In the genomic region with DNA sequence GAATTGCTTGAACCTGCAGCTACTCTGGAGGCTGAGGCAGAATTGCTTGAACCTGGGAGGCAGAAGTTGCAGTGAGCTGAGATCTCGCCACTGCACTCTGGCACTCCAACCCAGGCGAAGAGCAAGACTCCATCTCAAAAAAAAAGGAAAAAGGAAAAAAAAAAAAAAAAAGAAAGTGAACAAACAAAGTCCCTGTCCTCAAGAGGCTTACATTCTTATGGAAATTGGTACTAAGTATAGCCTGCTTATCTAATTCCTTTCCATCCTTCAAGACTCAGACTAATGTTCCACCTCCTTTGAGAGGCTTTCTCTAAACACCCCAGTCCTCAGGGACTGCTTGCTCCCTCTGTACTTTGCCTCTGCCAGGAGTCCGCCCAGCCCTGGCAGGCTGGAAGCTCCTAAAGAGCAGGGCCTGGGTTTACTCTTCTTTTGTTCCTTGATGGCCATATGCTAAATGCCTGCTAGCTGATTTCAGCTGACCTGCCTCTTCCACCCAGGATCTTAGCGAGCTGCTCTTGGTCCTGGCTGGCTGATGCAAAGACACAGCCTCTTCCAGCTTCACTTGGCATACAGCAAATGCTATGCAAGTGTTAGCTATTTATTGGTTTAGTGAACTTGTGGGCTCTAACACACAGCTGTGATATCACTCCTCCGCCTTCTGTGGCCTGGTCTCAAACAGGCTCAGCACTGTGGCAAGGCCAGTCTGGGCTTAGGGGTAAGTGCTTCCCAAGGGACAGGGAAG, we compare ENCODE assay signal across 8 cellular contexts. TPM values are rescaled to one million over a fixed set of nuclear protein-coding genes. Genes with fewer than 3 reads are reported as not detected.
DNase-seq lines count a peak whose midpoint lies in the region; ATAC-seq and TF ChIP-seq lines count a peak whose summit lies in the region.
"Had no signal": no experiment of that assay in that cellular context is flagged by ENCODE, and none has a peak within 500 bp of the region (broad histone marks: within the 10 kb centered on the region; RNA-seq: fewer than 3 reads in every experiment).

No MANE protein-coding gene starts in this region.

- peaks cover 71% of the 10 kb centered on the region for H3K4me1 Mint-ChIP-seq in chondrocyte (ENCODE audit: low read depth)
- peaks cover 20 to 33% of the 10 kb centered on the region in 2 donors for H3K4me1 Mint-ChIP-seq in natural killer cell treated with Interleukin-12 subunit alpha and Interleukin-12 subunit beta and Interleukin-15 and Interleukin-18, amount 100 ng/mL, for 72 hours (ENCODE audit: low read depth in 2 of 2)

- in situ Hi-C loops in KBM-7 (cut with MboI; ENCODE audit: low pct_unique_long_range_greater_than_20kb, low sequenced_read_pairs) = no loop called here

- DNase-seq in NB4 (ENCODE audit: low read depth) (peak; percentile 66), chondrocyte (ENCODE audit: low spot score) (no peak), mesendoderm (peak; percentile 39), upper lobe of right lung (no peak), NCI-H2081 (lab: John Stamatoyannopoulos, UW) (no peak), KBM-7 (no peak)
- DNase-seq in natural killer cell treated with Interleukin-12 subunit alpha and Interleukin-12 subunit beta and Interleukin-15 and Interleukin-18, amount 100 ng/mL, for 72 hours (ENCODE audit: low spot score) = no peak
- DNase-seq: activated naive CD4-positive, alpha-beta T cell treated with Interleukin-2 at 50 U/mL for 16 hours had no signal

- TF ChIP-seq CTCF in NB4 (IDR thresholded peaks at IDR 0.05; ENCODE audit: low read depth, low read length) (no peak), chondrocyte (IDR thresholded peaks at IDR 0.05) (no peak), upper lobe of right lung (IDR thresholded peaks at IDR 0.05) (no peak)

- H3K9ac ChIP-seq in mesendoderm (ENCODE audit: low read length) = no peak overlapping the region

- peak overlapping the region; percentile 22 for H3K56ac ChIP-seq in mesendoderm (ENCODE audit: low read length)

- peaks cover 20% of the 10 kb centered on the region for H3K79me2 ChIP-seq in mesendoderm (ENCODE audit: control insufficient read depth, insufficient read depth, low read length)

- H3K27ac Mint-ChIP-seq in chondrocyte (ENCODE audit: unreplicated experiment) = peak overlapping the region; percentile 95
- H3K27ac Mint-ChIP-seq in natural killer cell treated with Interleukin-12 subunit alpha and Interleukin-12 subunit beta and Interleukin-15 and Interleukin-18, amount 100 ng/mL, for 72 hours = no peak overlapping the region

- intact Hi-C loops in upper lobe of right lung (cut with DNase I) = no loop called here

- H3K27ac ChIP-seq in mesendoderm (ENCODE audit: low read depth, low read length) (no peak overlapping the region), upper lobe of right lung (peak overlapping the region; percentile 12)

- H3K79me1 ChIP-seq in mesendoderm (ENCODE audit: low read length) = peaks cover 39% of the 10 kb centered on the region

- H2BK120ac ChIP-seq in mesendoderm (ENCODE audit: low read depth, low read length) = no peak overlapping the region

- no peak overlapping the region for H4K8ac ChIP-seq in mesendoderm (ENCODE audit: low read depth, low read length)

- no peak overlapping the region for H2BK5ac ChIP-seq in mesendoderm (ENCODE audit: low read length)

- ATAC-seq in upper lobe of right lung = peak; percentile 47
- ATAC-seq in natural killer cell treated with Interleukin-12 subunit alpha and Interleukin-12 subunit beta and Interleukin-15 and Interleukin-18, amount 100 ng/mL, for 72 hours = no peak

- H3K36me3 ChIP-seq in mesendoderm (ENCODE audit: control insufficient read depth, insufficient read depth, low read length) (no peaks in the 10 kb centered on the region), upper lobe of right lung (no peaks in the 10 kb centered on the region)

- no peak overlapping the region for H3K4me3 Mint-ChIP-seq in chondrocyte (ENCODE audit: unreplicated experiment)
- no peak overlapping the region for H3K4me3 Mint-ChIP-seq in natural killer cell treated with Interleukin-12 subunit alpha and Interleukin-12 subunit beta and Interleukin-15 and Interleukin-18, amount 100 ng/mL, for 72 hours

- H2AK5ac ChIP-seq in mesendoderm (ENCODE audit: low read length) = no peak overlapping the region

- H2BK15ac ChIP-seq in mesendoderm (replicated peaks; ENCODE audit: low read depth) = no peak overlapping the region

- no peak overlapping the region for H3K4ac ChIP-seq in mesendoderm (ENCODE audit: low read depth, low read length)

- H3K4me2 ChIP-seq in mesendoderm (ENCODE audit: low read length) = no peak overlapping the region

- H3K36me3 Mint-ChIP-seq in chondrocyte (ENCODE audit: low read depth) = peaks cover 4% of the 10 kb centered on the region
- no peaks in the 10 kb centered on the region for H3K36me3 Mint-ChIP-seq in natural killer cell treated with Interleukin-12 subunit alpha and Interleukin-12 subunit beta and Interleukin-15 and Interleukin-18, amount 100 ng/mL, for 72 hours

- H3K27me3 Mint-ChIP-seq in chondrocyte (ENCODE audit: low read depth) = no peaks in the 10 kb centered on the region
- no peaks in the 10 kb centered on the region for H3K27me3 Mint-ChIP-seq in natural killer cell treated with Interleukin-12 subunit alpha and Interleukin-12 subunit beta and Interleukin-15 and Interleukin-18, amount 100 ng/mL, for 72 hours

- no peak for TF ChIP-seq POLR2A in NB4 (IDR thresholded peaks at IDR 0.05; ENCODE audit: extremely low read depth, insufficient read length)

- no peak overlapping the region for H3K23ac ChIP-seq in mesendoderm (ENCODE audit: low read length)

- no peak overlapping the region for H4K5ac ChIP-seq in mesendoderm (ENCODE audit: low read length)

- WGBS in mesendoderm (ENCODE audit: extremely low coverage, insufficient coverage, low lambda C conversion rate) = no CpG with 5 or more reads among the region's 5 CpGs

- H3K9me3 Mint-ChIP-seq in chondrocyte (ENCODE audit: low read depth) = no peaks in the 10 kb centered on the region
- no peaks in the 10 kb centered on the region for H3K9me3 Mint-ChIP-seq in natural killer cell treated with Interleukin-12 subunit alpha and Interleukin-12 subunit beta and Interleukin-15 and Interleukin-18, amount 100 ng/mL, for 72 hours

- no peak overlapping the region for H3K4me3 ChIP-seq in NB4 (ENCODE audit: low read depth, low read length)
- no peak overlapping the region for H3K4me3 ChIP-seq in mesendoderm (ENCODE audit: low read length)
- no peak overlapping the region for H3K4me3 ChIP-seq in upper lobe of right lung

- no peak overlapping the region for H3K18ac ChIP-seq in mesendoderm (ENCODE audit: low read length)

- H3K4me1 ChIP-seq in mesendoderm (ENCODE audit: control insufficient read depth, low read depth, low read length) = peaks cover 5% of the 10 kb centered on the region
- H3K4me1 ChIP-seq in upper lobe of right lung = peaks cover 63% of the 10 kb centered on the region

- H3K27me3 ChIP-seq in mesendoderm (ENCODE audit: insufficient read depth, low read length, poor library complexity) (no peaks in the 10 kb centered on the region), upper lobe of right lung (no peaks in the 10 kb centered on the region)

- no peaks in the 10 kb centered on the region for H3K9me3 ChIP-seq in upper lobe of right lung

RNA-seq across cellular contexts. Expression of a gene that starts 9.8 kb away (rescaled TPM):
- total RNA-seq in chondrocyte = 53.9 to 55.4 TPM (median 54.6 TPM) in 3 replicates
- polyA plus RNA-seq in mesendoderm (2013, experiment 1 of 2) = 22.3 TPM
- polyA plus RNA-seq in mesendoderm (2013, experiment 2 of 2) = 22.0 TPM
- 62.4 TPM for total RNA-seq in upper lobe of right lung
- total RNA-seq in natural killer cell treated with Interleukin-12 subunit alpha and Interleukin-12 subunit beta and Interleukin-15 and Interleukin-18, amount 100 ng/mL, for 72 hours = 10 to 100 TPM; 25.3 to 31.4 TPM

Comparison
In these comparisons a context has a peak if more than half of its experiments do, and no peak if none do; other contexts are left out.
1. DNase-seq: peak in NB4 (single experiment) and mesendoderm (single experiment); none in chondrocyte (single experiment), upper lobe of right lung (single experiment), natural killer cell treated with Interleukin-12 subunit alpha and Interleukin-12 subunit beta and Interleukin-15 and Interleukin-18, amount 100 ng/mL, for 72 hours (single experiment), NCI-H2081 (0 of 2) and KBM-7 (single experiment).